In genomic region chr5:149982505-149982904, GRCh38 we compare ENCODE assay signal across 23 cellular contexts. TPM values are rescaled to one million over a fixed set of nuclear protein-coding genes. Genes with fewer than 3 reads are reported as not detected.
A peak's percentile ranks its signal among the peaks of the same experiment; 100 is the strongest.
DNase-seq lines count a peak whose midpoint lies in the region; ATAC-seq, FAIRE-seq and TF ChIP-seq lines count a peak whose summit lies in the region.
"Had no signal": no experiment of that assay in that cellular context is flagged by ENCODE, and none has a peak within 500 bp of the region (broad histone marks: within the 10 kb centered on the region; RNA-seq: fewer than 3 reads in every experiment).

No MANE protein-coding gene starts in this region.

- TF ChIP-seq POLR2A in HepG2 (IDR thresholded peaks at IDR 0.05; ENCODE audit: insufficient read depth in 1 of 2, low read depth in 2 of 2, low read length in 2 of 2) (no peak), right lobe of liver (IDR thresholded peaks at IDR 0.05) (no peak), IMR-90 (IDR thresholded peaks at IDR 0.05; ENCODE audit: low read depth, low read length) (no peak)

- no peak overlapping the region for H3K23ac ChIP-seq in IMR-90 (ENCODE audit: low read depth, low read length)

- H3K27me3 ChIP-seq in HepG2 (ENCODE audit: control insufficient read depth in 1 of 2, insufficient read depth in 2 of 2, low read length in 2 of 2) (no peaks in the 10 kb centered on the region), right lobe of liver (no peaks in the 10 kb centered on the region), A673 (replicated peaks; ENCODE audit: insufficient read depth, low read depth, low read length, poor library complexity) (no peaks in the 10 kb centered on the region), IMR-90 (ENCODE audit: control insufficient read depth, insufficient read depth, low read length) (no peaks in the 10 kb centered on the region), GM23248 (replicated peaks; ENCODE audit: insufficient read depth) (no peaks in the 10 kb centered on the region), endodermal cell (ENCODE audit: control insufficient read depth, insufficient read depth, low read length, poor library complexity, severe bottlenecking) (no peaks in the 10 kb centered on the region)
- H3K27me3 ChIP-seq: BE2C, BLaER1 had no signal

- H2BK5ac ChIP-seq in IMR-90 (ENCODE audit: low read depth, low read length, poor library complexity, severe bottlenecking) = no peak overlapping the region

- POLR2A ChIA-PET in HepG2 (lab: Yijun Ruan, JAX) = interaction anchor here (2.5 kb wide), 1 partner anchor 22 kb away, joined by 8 read pairs; the partner anchor contains the start of gene SLC26A2
- POLR2A ChIA-PET in A673 (lab: Charles Lee; ENCODE audit: low non-redundant PET) = no interaction called here
- POLR2A ChIA-PET in IMR-90 (lab: Charles Lee; ENCODE audit: unreplicated experiment) = no interaction called here

- no peaks in the 10 kb centered on the region for H3K27me3 Mint-ChIP-seq in endodermal cell (ENCODE audit: insufficient read depth)
- H3K27me3 Mint-ChIP-seq: CD4-positive, alpha-beta memory T cell; CD4-positive, CD25-positive, alpha-beta regulatory T cell; CD8-positive, alpha-beta memory T cell had no signal

- no peaks in the 10 kb centered on the region; a peak in 1 of 4 replicates for H3K79me1 ChIP-seq in IMR-90 (ENCODE audit: low read depth in 1 of 2, low read length in 2 of 2)

- H3K9me3 ChIP-seq in HepG2 (ENCODE audit: low read length) = no peaks in the 10 kb centered on the region
- H3K9me3 ChIP-seq in right lobe of liver = no peaks in the 10 kb centered on the region
- H3K9me3 ChIP-seq in A673 (ENCODE audit: low read depth, low read length, poor library complexity, severe bottlenecking) = no peaks in the 10 kb centered on the region
- no peaks in the 10 kb centered on the region for H3K9me3 ChIP-seq in IMR-90 (ENCODE audit: control insufficient read depth, insufficient read depth, low read length)
- H3K9me3 ChIP-seq in GM23248 (ENCODE audit: low read depth) = no peaks in the 10 kb centered on the region
- no peaks in the 10 kb centered on the region for H3K9me3 ChIP-seq in endodermal cell (ENCODE audit: control insufficient read depth, low read length)
- H3K9me3 ChIP-seq: BE2C, BLaER1 had no signal

- H2AK9ac ChIP-seq in IMR-90 (replicated peaks; ENCODE audit: low read depth, low read length, poor library complexity) = no peak overlapping the region

- H3K79me2 ChIP-seq in HepG2 (ENCODE audit: insufficient read depth, low read length) (no peaks in the 10 kb centered on the region), GM23248 (ENCODE audit: insufficient read depth) (no peaks in the 10 kb centered on the region)

- no peak overlapping the region for H4K5ac ChIP-seq in IMR-90 (ENCODE audit: low read depth, low read length)

- no peaks in the 10 kb centered on the region for H3K4me1 Mint-ChIP-seq in endodermal cell
- H3K4me1 Mint-ChIP-seq: CD14-positive monocyte; CD8-positive, alpha-beta memory T cell had no signal

- no peak overlapping the region for H3K4me2 ChIP-seq in HepG2 (ENCODE audit: low read depth, low read length)
- H3K4me2 ChIP-seq in IMR-90 (ENCODE audit: low read depth, low read length) = no peak overlapping the region
- H3K4me2 ChIP-seq in GM23248 (ENCODE audit: unreplicated experiment) = no peak overlapping the region
- H3K4me2 ChIP-seq: BLaER1 had no signal

- in situ Hi-C loops in HepG2 (cut with HindIII; ENCODE audit: extremely low pct_ligation_motif_present, low pct_unique_long_range_greater_than_20kb) (loop anchor here (25.0 kb wide), 1 partner anchor 345 kb away; no protein-coding TSS in a partner anchor), IMR-90 (cut with MboI; ENCODE audit: low sequenced_read_pairs) (no loop called here), GM23248 (cut with MboI) (no loop called here)

- TF ChIP-seq CTCF in HepG2 (CRISPR knock-in tag; IDR thresholded peaks at IDR 0.05) (no peak), right lobe of liver (IDR thresholded peaks at IDR 0.05) (no peak), A673 (conservative IDR thresholded peaks at IDR 0.05; ENCODE audit: low read depth, low read length) (no peak), IMR-90 (conservative IDR thresholded peaks at IDR 0.05; ENCODE audit: low read depth, low read length) (no peak), endodermal cell (conservative IDR thresholded peaks at IDR 0.05) (no peak)

- H3K36me3 Mint-ChIP-seq in endodermal cell (ENCODE audit: low read depth) = peaks cover 21% of the 10 kb centered on the region

- no TSS peak for BruUV-seq in HepG2 (replicated peaks; lab: Mats Ljungman, UMichigan)
- no TSS peak for BruUV-seq in A673 (replicated peaks; lab: Mats Ljungman, UMichigan)
- BruUV-seq in IMR-90 (replicated peaks; lab: Mats Ljungman, UMichigan) = TSS peak; percentile 9

- TF ChIP-seq RAD21 in HepG2 (CRISPR knock-in tag; IDR thresholded peaks at IDR 0.05) (no peak), IMR-90 (IDR thresholded peaks at IDR 0.05; ENCODE audit: low read length) (no peak)

- no peak overlapping the region for H3K14ac ChIP-seq in IMR-90 (replicated peaks; ENCODE audit: low read depth, low read length)

- ATAC-seq in HepG2 (no peak), right lobe of liver (no peak), IMR-90 (ENCODE audit: low read depth) (no peak)

- H3K27ac ChIP-seq in HepG2 (ENCODE audit: extremely low read length, insufficient read depth, low read length) (no peak overlapping the region), right lobe of liver (no peak overlapping the region), A673 (ENCODE audit: low read depth, low read length, poor library complexity, severe bottlenecking) (peak overlapping the region; percentile 17), IMR-90 (ENCODE audit: insufficient read depth, low read length) (no peak overlapping the region), GM23248 (no peak overlapping the region), endodermal cell (ENCODE audit: low read depth, low read length) (no peak overlapping the region)
- H3K27ac ChIP-seq: BLaER1 had no signal

- no peaks in the 10 kb centered on the region for H3K9me3 Mint-ChIP-seq in endodermal cell
- H3K9me3 Mint-ChIP-seq: CD14-positive monocyte; CD4-positive, alpha-beta memory T cell; CD4-positive, CD25-positive, alpha-beta regulatory T cell; CD8-positive, alpha-beta memory T cell had no signal

- CTCF ChIA-PET in HepG2 (lab: Yijun Ruan, JAX; ENCODE audit: low intra/inter-chr PET ratio, low total read pairs) = no interaction called here
- CTCF ChIA-PET in A673 (lab: Charles Lee) = no interaction called here
- CTCF ChIA-PET in IMR-90 (lab: Yijun Ruan, JAX) = interaction anchor here (0.9 to 2.3 kb wide), 3 partner anchors 7 to 148 kb away, joined by 3 to 9 read pairs (median 5); no protein-coding TSS in a partner anchor

- H3K9ac ChIP-seq in HepG2 (ENCODE audit: insufficient read depth, low read depth, low read length) (no peak overlapping the region), IMR-90 (ENCODE audit: low read depth, low read length) (no peak overlapping the region), GM23248 (no peak overlapping the region), endodermal cell (ENCODE audit: extremely low read depth, low read length, poor library complexity, severe bottlenecking) (no peak overlapping the region)
- H3K9ac ChIP-seq: BLaER1 had no signal

- H3K27ac Mint-ChIP-seq in endodermal cell = no peak overlapping the region
- H3K27ac Mint-ChIP-seq: CD14-positive monocyte; CD4-positive, CD25-positive, alpha-beta regulatory T cell had no signal

- H3K9me1 ChIP-seq in IMR-90 (ENCODE audit: insufficient read depth, low read length) = no peaks in the 10 kb centered on the region; the same call in 1 of the 2 replicates

- TF ChIP-seq EP300 in HepG2 (IDR thresholded peaks at IDR 0.05; ENCODE audit: low read depth in 2 of 2, low read length in 2 of 2) (no peak), HepG2 (CRISPR knock-in tag; IDR thresholded peaks at IDR 0.05; ENCODE audit: borderline replicate concordance) (no peak)

- H3K4me3 Mint-ChIP-seq in endodermal cell = no peak overlapping the region
- H3K4me3 Mint-ChIP-seq: CD14-positive monocyte; CD4-positive, alpha-beta memory T cell; CD4-positive, CD25-positive, alpha-beta regulatory T cell; CD8-positive, alpha-beta memory T cell had no signal

- no peak overlapping the region for H3K4ac ChIP-seq in IMR-90 (ENCODE audit: low read depth, low read length)

- peaks cover 49% of the 10 kb centered on the region for H3K4me1 ChIP-seq in HepG2 (ENCODE audit: insufficient read depth, low read length)
- no peaks in the 10 kb centered on the region for H3K4me1 ChIP-seq in right lobe of liver
- peaks cover 8% of the 10 kb centered on the region for H3K4me1 ChIP-seq in A673 (ENCODE audit: insufficient read depth, low read length, poor library complexity, severe bottlenecking)
- H3K4me1 ChIP-seq in IMR-90 (ENCODE audit: control insufficient read depth, insufficient read depth, low read length) = no peaks in the 10 kb centered on the region
- no peaks in the 10 kb centered on the region for H3K4me1 ChIP-seq in GM23248 (ENCODE audit: insufficient read depth)
- H3K4me1 ChIP-seq in endodermal cell (ENCODE audit: control insufficient read depth, insufficient read depth, low read length) = no peaks in the 10 kb centered on the region
- H3K4me1 ChIP-seq: BE2C had no signal

- DNase-seq in HepG2 (ENCODE audit: low spot score) = no peak
- no peak for DNase-seq in right lobe of liver
- DNase-seq in A673 (ENCODE audit: low spot score) = no peak
- no peak for DNase-seq in IMR-90
- DNase-seq in effector CD8-positive, alpha-beta T cell (lab: John Stamatoyannopoulos, UW) = no peak
- DNase-seq in GM23248 = no peak
- DNase-seq in endodermal cell = no peak
- DNase-seq: 8988T; ACHN; BE2C; C1 segment of cervical spinal cord; CD4-positive, alpha-beta memory T cell; CD4-positive, CD25-positive, alpha-beta regulatory T cell; CD8-positive, alpha-beta memory T cell; COR-L47; DMS79 treated with DMSO at 0.1 percent for 48 hours; GF-D8 had no signal

- no peak overlapping the region for H3K4me3 ChIP-seq in HepG2 (replicated peaks in 1 of 3; ENCODE audit: insufficient read depth in 1 of 3, low read depth in 2 of 3, low read length in 3 of 3)
- no peak overlapping the region for H3K4me3 ChIP-seq in right lobe of liver
- no peak overlapping the region for H3K4me3 ChIP-seq in A673 (ENCODE audit: low read depth, low read length, poor library complexity, severe bottlenecking)
- H3K4me3 ChIP-seq in IMR-90 (ENCODE audit: insufficient read depth, low read depth, low read length) = no peak overlapping the region
- no peak overlapping the region for H3K4me3 ChIP-seq in GM23248
- H3K4me3 ChIP-seq in endodermal cell (ENCODE audit: low read length) = no peak overlapping the region
- H3K4me3 ChIP-seq: BLaER1 had no signal

- H2BK15ac ChIP-seq in IMR-90 (ENCODE audit: low read depth, low read length) = no peak overlapping the region

- no peak overlapping the region for H3K56ac ChIP-seq in IMR-90 (ENCODE audit: extremely low read depth, insufficient read depth, low read length)

- H4K8ac ChIP-seq in IMR-90 (ENCODE audit: low read depth in 2 of 2, low read length in 2 of 2) = no peak overlapping the region

- H3K9me2 ChIP-seq in GM23248 (ENCODE audit: insufficient read depth) = no peaks in the 10 kb centered on the region

- no peaks in the 10 kb centered on the region for H4K20me1 ChIP-seq in HepG2 (ENCODE audit: insufficient read depth, low read length)
- H4K20me1 ChIP-seq in IMR-90 (ENCODE audit: insufficient read depth, low read length) = no peaks in the 10 kb centered on the region; the same call in 1 of the 2 replicates
- no peaks in the 10 kb centered on the region for H4K20me1 ChIP-seq in GM23248 (ENCODE audit: insufficient read depth)
- H4K20me1 ChIP-seq: BLaER1 had no signal

- no peak overlapping the region for H4K91ac ChIP-seq in IMR-90 (ENCODE audit: insufficient read depth, low read depth, low read length)

- H2BK20ac ChIP-seq in IMR-90 (ENCODE audit: low read depth, low read length) = no peak overlapping the region

- no peak overlapping the region for H2AFZ ChIP-seq in HepG2 (ENCODE audit: low read length)
- no peak overlapping the region for H2AFZ ChIP-seq in IMR-90 (replicated peaks; ENCODE audit: low read length, poor library complexity)
- H2AFZ ChIP-seq in GM23248 = no peak overlapping the region

- no peak overlapping the region for H2AK5ac ChIP-seq in IMR-90 (ENCODE audit: low read depth, low read length)

- no peak for FAIRE-seq in HepG2 (lab: Jason Lieb, UNC)
- FAIRE-seq: A204.1, G401.6, GM12891 had no signal

- no peak overlapping the region for H3K18ac ChIP-seq in IMR-90 (ENCODE audit: low read depth, low read length)

- intact Hi-C loops in HepG2 (cut with micrococcal nuclease; ENCODE audit: unreplicated experiment) = no loop called here
- intact Hi-C loops in right lobe of liver (cut with DNase I) = no loop called here
- intact Hi-C loops in A673 (cut with micrococcal nuclease; ENCODE audit: unreplicated experiment) = no loop called here
- intact Hi-C loops in IMR-90 (cut with micrococcal nuclease) = loop anchor here (10.0 kb wide), 1 partner anchor 318 kb away; no protein-coding TSS in a partner anchor

- dilution Hi-C loops in IMR-90 (cut with HindIII; ENCODE audit: low sequenced_read_pairs, unreplicated experiment) = no loop called here

- H3F3A ChIP-seq in GM23248 (ENCODE audit: insufficient read depth) = no peaks in the 10 kb centered on the region

- no peak overlapping the region for H2BK120ac ChIP-seq in IMR-90 (ENCODE audit: low read depth, low read length)

- H3K36me3 ChIP-seq in HepG2 (replicated peaks in 1 of 2; ENCODE audit: control insufficient read depth in 1 of 2, insufficient read depth in 2 of 2, low read length in 2 of 2) (no peaks in the 10 kb centered on the region), right lobe of liver (no peaks in the 10 kb centered on the region), A673 (ENCODE audit: insufficient read depth, low read length, poor library complexity, severe bottlenecking) (peaks cover 91% of the 10 kb centered on the region), IMR-90 (ENCODE audit: control insufficient read depth, insufficient read depth, low read length) (peaks cover 6% of the 10 kb centered on the region), GM23248 (ENCODE audit: low read depth) (no peaks in the 10 kb centered on the region; the same call in 1 of the 2 replicates), endodermal cell (ENCODE audit: control insufficient read depth, insufficient read depth, low read length) (peaks cover 45% of the 10 kb centered on the region)
- H3K36me3 ChIP-seq: BE2C had no signal

RNA-seq across cellular contexts. Expression of gene TIGD6, which starts 17.9 kb away (rescaled TPM):
- total RNA-seq in HepG2 (2016; rRNA removed; fragmentation: Illumina TruSeq; extraction: Trizol) (2.1 TPM in 2 replicates), right lobe of liver (1 to 10 TPM; 1.5 to 2.8 (median 2.2) TPM), A673 (2021) (7.3 and 7.5 TPM in 2 replicates), IMR-90 (2012; rRNA removed) (6.1 and 6.6 TPM in 2 replicates), endodermal cell (1 to 10 TPM; 3.4 to 3.8 TPM)
- 0.09 and 0.61 TPM in 2 replicates for total RNA-seq in HepG2 (2016; cell fraction: cytosol; rRNA removed; fragmentation: Illumina TruSeq; extraction: Trizol; ENCODE audit: low read depth)
- 1.7 and 1.9 TPM in 2 replicates for total RNA-seq in HepG2 (2016; cell fraction: insoluble cytoplasmic fraction; rRNA removed; fragmentation: Illumina TruSeq; extraction: Trizol)
- total RNA-seq in HepG2 (2016; cell fraction: membrane; rRNA removed; fragmentation: Illumina TruSeq; extraction: Trizol) = 1.3 and 1.5 TPM in 2 replicates
- 1.7 and 1.9 TPM in 2 replicates for total RNA-seq in HepG2 (2016; cell fraction: nucleus; rRNA removed; fragmentation: Illumina TruSeq; extraction: Trizol)
- polyA plus RNA-seq in HepG2 (2011; rRNA removed) (1.9 and 2.9 TPM in 2 replicates), IMR-90 (2012; rRNA removed) (4.4 and 5.8 TPM in 2 replicates), GM23248 (2016; fragmentation: Nextera tagmentation; extraction: Ambion mirVana) (4.5 and 4.6 TPM in 2 replicates)
- 1.5 and 2.1 TPM in 2 replicates for polyA plus RNA-seq in HepG2 (2011; cell fraction: cytosol; rRNA removed)
- polyA plus RNA-seq in HepG2 (2011; cell fraction: nucleus; rRNA removed) = 2.0 and 3.2 TPM in 2 replicates
- polyA plus RNA-seq in HepG2 (2012) = 1.1 and 2.0 TPM in 2 replicates
- 0.50 and 1.1 TPM in 2 replicates for polyA plus RNA-seq in HepG2 (2016; cell fraction: cytosol; fragmentation: Illumina TruSeq; extraction: Trizol; ENCODE audit: low read depth)
- polyA plus RNA-seq in HepG2 (2016; cell fraction: insoluble cytoplasmic fraction; fragmentation: Illumina TruSeq; extraction: Trizol; ENCODE audit: low read depth) = 1.8 and 2.1 TPM in 2 replicates
- polyA plus RNA-seq in HepG2 (2016; cell fraction: membrane; fragmentation: Illumina TruSeq; extraction: Trizol; ENCODE audit: low read depth) = 1.1 and 1.7 TPM in 2 replicates
- polyA plus RNA-seq in HepG2 (2016; cell fraction: nucleus; fragmentation: Illumina TruSeq; extraction: Trizol; ENCODE audit: insufficient read depth, low read depth) = 1.8 and 2.0 TPM in 2 replicates
- 5.4 and 13.9 TPM in 2 replicates for polyA minus RNA-seq in HepG2 (2011; rRNA and poly(A)+ RNA removed; ENCODE audit: low replicate concordance)
- 0.97 and 1.8 TPM in 2 replicates for polyA minus RNA-seq in HepG2 (2011; cell fraction: cytosol; rRNA and poly(A)+ RNA removed)
- 8.4 and 13.9 TPM in 2 replicates for polyA minus RNA-seq in HepG2 (2011; cell fraction: nucleus; rRNA and poly(A)+ RNA removed)
- polyA plus RNA-seq in IMR-90 (2012; cell fraction: cytosol; rRNA removed) = 3.8 and 4.4 TPM in 2 replicates
- polyA plus RNA-seq in IMR-90 (2012; cell fraction: nucleus; rRNA removed; ENCODE audit: low replicate concordance) = 1.9 and 4.0 TPM in 2 replicates
- 4.8 and 5.3 TPM in 2 replicates for total RNA-seq in GM23248 (2014; rRNA removed; shearing (Covaris generic))
- polyA plus RNA-seq in endodermal cell (2013, experiment 1 of 2) = 5.8 TPM
- 3.7 TPM for polyA plus RNA-seq in endodermal cell (2013, experiment 2 of 2)

RNA-seq across cellular contexts. Expression of gene HMGXB3, which starts 18.0 kb away (rescaled TPM):
- 20.0 and 23.8 TPM in 2 replicates for total RNA-seq in HepG2 (2016; rRNA removed; fragmentation: Illumina TruSeq; extraction: Trizol)
- 2.1 and 2.4 TPM in 2 replicates for total RNA-seq in HepG2 (2016; cell fraction: cytosol; rRNA removed; fragmentation: Illumina TruSeq; extraction: Trizol; ENCODE audit: low read depth)
- 19.2 and 20.9 TPM in 2 replicates for total RNA-seq in HepG2 (2016; cell fraction: insoluble cytoplasmic fraction; rRNA removed; fragmentation: Illumina TruSeq; extraction: Trizol)
- 7.7 and 9.2 TPM in 2 replicates for total RNA-seq in HepG2 (2016; cell fraction: membrane; rRNA removed; fragmentation: Illumina TruSeq; extraction: Trizol)
- total RNA-seq in HepG2 (2016; cell fraction: nucleus; rRNA removed; fragmentation: Illumina TruSeq; extraction: Trizol) = 34.9 and 36.0 TPM in 2 replicates
- 18.8 and 23.4 TPM in 2 replicates for polyA plus RNA-seq in HepG2 (2011; rRNA removed)
- polyA plus RNA-seq in HepG2 (2011; cell fraction: cytosol; rRNA removed) = 13.2 and 13.8 TPM in 2 replicates
- 41.0 and 44.0 TPM in 2 replicates for polyA plus RNA-seq in HepG2 (2011; cell fraction: nucleus; rRNA removed)
- polyA plus RNA-seq in HepG2 (2012) = 13.8 and 14.7 TPM in 2 replicates
- 0.90 and 0.95 TPM in 2 replicates for polyA plus RNA-seq in HepG2 (2016; cell fraction: cytosol; fragmentation: Illumina TruSeq; extraction: Trizol; ENCODE audit: low read depth)
- polyA plus RNA-seq in HepG2 (2016; cell fraction: insoluble cytoplasmic fraction; fragmentation: Illumina TruSeq; extraction: Trizol; ENCODE audit: low read depth) = 12.6 and 14.4 TPM in 2 replicates
- 2.4 and 2.5 TPM in 2 replicates for polyA plus RNA-seq in HepG2 (2016; cell fraction: membrane; fragmentation: Illumina TruSeq; extraction: Trizol; ENCODE audit: low read depth)
- polyA plus RNA-seq in HepG2 (2016; cell fraction: nucleus; fragmentation: Illumina TruSeq; extraction: Trizol; ENCODE audit: insufficient read depth, low read depth) = 61.7 and 65.5 TPM in 2 replicates
- 60.1 and 67.3 TPM in 2 replicates for polyA minus RNA-seq in HepG2 (2011; rRNA and poly(A)+ RNA removed; ENCODE audit: low replicate concordance)
- polyA minus RNA-seq in HepG2 (2011; cell fraction: cytosol; rRNA and poly(A)+ RNA removed) = 18.8 and 19.3 TPM in 2 replicates
- polyA minus RNA-seq in HepG2 (2011; cell fraction: nucleus; rRNA and poly(A)+ RNA removed) = 47.7 and 47.8 TPM in 2 replicates
- 10 to 100 TPM in 4 of 6 experiments, 1 to 10 TPM in 2; 7.7 to 28.3 (median 12.2) TPM for total RNA-seq in right lobe of liver
- total RNA-seq in A673 (2021) = 52.6 and 55.6 TPM in 2 replicates
- total RNA-seq in IMR-90 (2012; rRNA removed) = 27.6 and 29.2 TPM in 2 replicates
- polyA plus RNA-seq in IMR-90 (2012; rRNA removed) = 27.6 and 30.6 TPM in 2 replicates
- polyA plus RNA-seq in IMR-90 (2012; cell fraction: cytosol; rRNA removed) = 15.9 and 22.3 TPM in 2 replicates
- polyA plus RNA-seq in IMR-90 (2012; cell fraction: nucleus; rRNA removed; ENCODE audit: low replicate concordance) = 89.7 and 113 TPM in 2 replicates
- 32.1 and 46.5 TPM in 2 replicates for total RNA-seq in GM23248 (2014; rRNA removed; shearing (Covaris generic))
- 11.9 and 13.6 TPM in 2 replicates for polyA plus RNA-seq in GM23248 (2016; fragmentation: Nextera tagmentation; extraction: Ambion mirVana)
- 10 to 100 TPM; 41.0 to 43.5 TPM for total RNA-seq in endodermal cell
- polyA plus RNA-seq in endodermal cell (2013, experiment 1 of 2) = 28.0 TPM
- 28.3 TPM for polyA plus RNA-seq in endodermal cell (2013, experiment 2 of 2)

RNA-seq across cellular contexts. Expression of gene SLC26A2, which starts 21.9 kb away (rescaled TPM):
- total RNA-seq in HepG2 (2016; rRNA removed; fragmentation: Illumina TruSeq; extraction: Trizol) (6.3 and 7.9 TPM in 2 replicates), right lobe of liver (1 to 10 TPM; 1.3 to 2.4 (median 2.0) TPM), A673 (2021) (83.0 and 96.6 TPM in 2 replicates), IMR-90 (2012; rRNA removed) (9.9 and 12.8 TPM in 2 replicates), endodermal cell (10 to 100 TPM; 22.3 to 23.9 TPM)
- total RNA-seq in HepG2 (2016; cell fraction: cytosol; rRNA removed; fragmentation: Illumina TruSeq; extraction: Trizol; ENCODE audit: low read depth) = 0.44 and 0.81 TPM in 2 replicates
- total RNA-seq in HepG2 (2016; cell fraction: insoluble cytoplasmic fraction; rRNA removed; fragmentation: Illumina TruSeq; extraction: Trizol) = 6.9 and 8.1 TPM in 2 replicates
- 1.8 and 2.6 TPM in 2 replicates for total RNA-seq in HepG2 (2016; cell fraction: membrane; rRNA removed; fragmentation: Illumina TruSeq; extraction: Trizol)
- 7.9 and 8.8 TPM in 2 replicates for total RNA-seq in HepG2 (2016; cell fraction: nucleus; rRNA removed; fragmentation: Illumina TruSeq; extraction: Trizol)
- polyA plus RNA-seq in HepG2 (2011; rRNA removed) (1.9 and 2.2 TPM in 2 replicates), IMR-90 (2012; rRNA removed) (1.5 and 2.2 TPM in 2 replicates), GM23248 (2016; fragmentation: Nextera tagmentation; extraction: Ambion mirVana) (5.2 and 6.2 TPM in 2 replicates)
- polyA plus RNA-seq in HepG2 (2011; cell fraction: cytosol; rRNA removed) = 1.0 and 2.0 TPM in 2 replicates
- 0.74 and 1.4 TPM in 2 replicates for polyA plus RNA-seq in HepG2 (2011; cell fraction: nucleus; rRNA removed)
- polyA plus RNA-seq in HepG2 (2012) = 1.9 and 2.5 TPM in 2 replicates
- polyA plus RNA-seq in HepG2 (2016; cell fraction: cytosol; fragmentation: Illumina TruSeq; extraction: Trizol; ENCODE audit: low read depth) = 0.12 and 0.19 TPM in 2 replicates
- 2.6 and 2.7 TPM in 2 replicates for polyA plus RNA-seq in HepG2 (2016; cell fraction: insoluble cytoplasmic fraction; fragmentation: Illumina TruSeq; extraction: Trizol; ENCODE audit: low read depth)
- polyA plus RNA-seq in HepG2 (2016; cell fraction: membrane; fragmentation: Illumina TruSeq; extraction: Trizol; ENCODE audit: low read depth) = 0.38 and 0.41 TPM in 2 replicates
- 5.0 and 5.5 TPM in 2 replicates for polyA plus RNA-seq in HepG2 (2016; cell fraction: nucleus; fragmentation: Illumina TruSeq; extraction: Trizol; ENCODE audit: insufficient read depth, low read depth)
- 14.1 and 15.8 TPM in 2 replicates for polyA minus RNA-seq in HepG2 (2011; rRNA and poly(A)+ RNA removed; ENCODE audit: low replicate concordance)
- polyA minus RNA-seq in HepG2 (2011; cell fraction: cytosol; rRNA and poly(A)+ RNA removed) = 5.9 and 6.4 TPM in 2 replicates
- polyA minus RNA-seq in HepG2 (2011; cell fraction: nucleus; rRNA and poly(A)+ RNA removed) = 4.9 and 5.8 TPM in 2 replicates
- polyA plus RNA-seq in IMR-90 (2012; cell fraction: cytosol; rRNA removed) = 0.38 and 0.51 TPM in 2 replicates
- 0.26 and 1.9 TPM in 2 replicates for polyA plus RNA-seq in IMR-90 (2012; cell fraction: nucleus; rRNA removed; ENCODE audit: low replicate concordance)
- 11.1 and 11.4 TPM in 2 replicates for total RNA-seq in GM23248 (2014; rRNA removed; shearing (Covaris generic))
- polyA plus RNA-seq in endodermal cell (2013, experiment 1 of 2) = 10.8 TPM
- 11.3 TPM for polyA plus RNA-seq in endodermal cell (2013, experiment 2 of 2)

RNA-seq across cellular contexts. Expression of gene PDE6A, which starts 37.9 kb away (rescaled TPM):
- total RNA-seq in HepG2 (2016; rRNA removed; fragmentation: Illumina TruSeq; extraction: Trizol) (not detected in 2 replicates), right lobe of liver (not detected), A673 (2021) (0.39 and 0.49 TPM in 2 replicates), IMR-90 (2012; rRNA removed) (not detected in 2 replicates), endodermal cell (under 1 TPM in 1 of 2 donors, not detected in 1; 0.07 TPM)
- total RNA-seq in HepG2 (2016; cell fraction: cytosol; rRNA removed; fragmentation: Illumina TruSeq; extraction: Trizol; ENCODE audit: low read depth) = not detected in 2 replicates
- total RNA-seq in HepG2 (2016; cell fraction: insoluble cytoplasmic fraction; rRNA removed; fragmentation: Illumina TruSeq; extraction: Trizol) = not detected in 2 replicates
- not detected in 2 replicates for total RNA-seq in HepG2 (2016; cell fraction: membrane; rRNA removed; fragmentation: Illumina TruSeq; extraction: Trizol)
- not detected in 2 replicates for total RNA-seq in HepG2 (2016; cell fraction: nucleus; rRNA removed; fragmentation: Illumina TruSeq; extraction: Trizol)
- polyA plus RNA-seq in HepG2 (2011; rRNA removed) (0.01 TPM in 2 replicates), IMR-90 (2012; rRNA removed) (not detected in 2 replicates), GM23248 (2016; fragmentation: Nextera tagmentation; extraction: Ambion mirVana) (not detected in 2 replicates)
- polyA plus RNA-seq in HepG2 (2011; cell fraction: cytosol; rRNA removed) = not detected in 2 replicates
- not detected in 2 replicates for polyA plus RNA-seq in HepG2 (2011; cell fraction: nucleus; rRNA removed)
- not detected in 2 replicates for polyA plus RNA-seq in HepG2 (2012)
- polyA plus RNA-seq in HepG2 (2016; cell fraction: cytosol; fragmentation: Illumina TruSeq; extraction: Trizol; ENCODE audit: low read depth) = not detected in 2 replicates
- polyA plus RNA-seq in HepG2 (2016; cell fraction: insoluble cytoplasmic fraction; fragmentation: Illumina TruSeq; extraction: Trizol; ENCODE audit: low read depth) = not detected in 2 replicates
- not detected in 2 replicates for polyA plus RNA-seq in HepG2 (2016; cell fraction: membrane; fragmentation: Illumina TruSeq; extraction: Trizol; ENCODE audit: low read depth)
- not detected in 2 replicates for polyA plus RNA-seq in HepG2 (2016; cell fraction: nucleus; fragmentation: Illumina TruSeq; extraction: Trizol; ENCODE audit: insufficient read depth, low read depth)
- polyA minus RNA-seq in HepG2 (2011; rRNA and poly(A)+ RNA removed; ENCODE audit: low replicate concordance) = 0.10 TPM in 1 of 2 replicates, not detected in the other
- polyA minus RNA-seq in HepG2 (2011; cell fraction: cytosol; rRNA and poly(A)+ RNA removed) = not detected in 2 replicates
- not detected in 2 replicates for polyA minus RNA-seq in HepG2 (2011; cell fraction: nucleus; rRNA and poly(A)+ RNA removed)
- not detected in 2 replicates for polyA plus RNA-seq in IMR-90 (2012; cell fraction: cytosol; rRNA removed)
- not detected in 2 replicates for polyA plus RNA-seq in IMR-90 (2012; cell fraction: nucleus; rRNA removed; ENCODE audit: low replicate concordance)
- total RNA-seq in GM23248 (2014; rRNA removed; shearing (Covaris generic)) = not detected in 2 replicates
- polyA plus RNA-seq in endodermal cell (2013, experiment 1 of 2) = not detected
- polyA plus RNA-seq in endodermal cell (2013, experiment 2 of 2) = not detected
- total RNA-seq: CD4-positive, alpha-beta memory T cell; CD4-positive, CD25-positive, alpha-beta regulatory T cell; CD8-positive, alpha-beta memory T cell had no signal
- polyA plus RNA-seq: AG04450; CD14-positive monocyte; CD4-positive, alpha-beta memory T cell; CD4-positive, CD25-positive, alpha-beta regulatory T cell; CD8-positive, alpha-beta memory T cell had no signal
